In the genomic region with DNA sequence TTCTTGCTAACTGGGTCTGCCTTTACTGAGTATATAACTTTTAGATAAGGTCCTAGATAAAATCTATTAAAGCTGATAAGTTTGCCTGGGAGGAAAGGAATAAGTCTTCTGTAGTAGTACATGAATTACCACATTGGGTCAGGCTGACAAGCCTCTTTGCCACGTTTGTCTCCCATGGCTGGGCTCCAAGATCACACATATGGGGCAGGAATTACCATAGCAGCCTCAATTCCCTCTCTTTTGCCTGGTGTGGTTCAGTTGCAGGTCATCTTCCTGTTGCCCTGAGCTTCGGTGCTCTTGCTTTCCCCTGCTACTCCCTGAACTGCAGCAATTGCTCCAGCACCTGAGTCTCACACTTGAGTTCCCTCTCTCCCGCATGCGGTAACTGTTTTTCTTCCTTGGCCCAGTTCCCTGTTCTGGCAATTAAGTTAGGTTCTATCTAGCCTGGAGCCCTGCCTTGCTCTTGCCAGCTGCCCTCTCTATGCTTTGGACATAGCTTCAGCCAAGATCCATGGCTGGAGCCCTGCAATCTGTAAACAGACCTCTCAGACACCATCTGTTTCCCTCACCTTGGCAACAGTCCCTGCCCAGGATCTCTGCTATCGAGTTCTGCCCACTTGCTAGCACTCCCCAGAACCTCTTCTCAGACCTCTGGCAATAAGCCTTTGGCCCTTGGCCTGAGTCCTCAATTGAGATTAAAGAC, we compare ENCODE assay signal across 10 cellular contexts. TPM values are rescaled to one million over a fixed set of nuclear protein-coding genes. Genes with fewer than 3 reads are reported as not detected.
DNase-seq lines count a peak whose midpoint lies in the region; ATAC-seq, FAIRE-seq and TF ChIP-seq lines count a peak whose summit lies in the region.
"Had no signal": no experiment of that assay in that cellular context is flagged by ENCODE, and none has a peak within 500 bp of the region (broad histone marks: within the 10 kb centered on the region; RNA-seq: fewer than 3 reads in every experiment).

No MANE protein-coding gene starts in this region.

- no peak for FAIRE-seq in small intestine (lab: Jason Lieb, UNC)

- H3K4me1 ChIP-seq in gastroesophageal sphincter (peaks cover 0 to 17% (median 10%) of the 10 kb centered on the region in 3 donors), small intestine (ENCODE audit: control insufficient read depth in 2 of 2, insufficient read depth in 1 of 2, low read depth in 1 of 2, low read length in 1 of 2) (peaks cover 2 to 3% of the 10 kb centered on the region in 2 donors)

- peak; percentile 70 for DNase-seq in M059J (ENCODE audit: low read depth)
- DNase-seq in RPMI7951 (ENCODE audit: low read depth): peak; percentile 90
- DNase-seq in small intestine: peak; percentile 56
- no peak for DNase-seq in progenitor cell of endocrine pancreas (ENCODE audit: low spot score, unreplicated experiment)
- DNase-seq in GOT3 (lab: John Stamatoyannopoulos, UW): no peak
- DNase-seq: activated CD8-positive, alpha-beta memory T cell treated with anti-CD3 and anti-CD28 coated beads, Interleukin-2, amount 50 U/mL, for 4 hours; effector memory CD8-positive, alpha-beta T cell had no signal

- no peaks in the 10 kb centered on the region for H3K4me1 Mint-ChIP-seq in progenitor cell of endocrine pancreas (ENCODE audit: low read depth)

- no peak for TF ChIP-seq POLR2A in gastroesophageal sphincter (IDR thresholded peaks at IDR 0.05)

- no peak for TF ChIP-seq CTCF in gastroesophageal sphincter (IDR thresholded peaks at IDR 0.05)
- no peak for TF ChIP-seq CTCF in progenitor cell of endocrine pancreas (IDR thresholded peaks at IDR 0.05; ENCODE audit: unreplicated experiment)

- no peak overlapping the region for H3K27ac Mint-ChIP-seq in progenitor cell of endocrine pancreas
- H3K27ac Mint-ChIP-seq: effector memory CD8-positive, alpha-beta T cell had no signal

- H3K4me3 ChIP-seq in gastroesophageal sphincter (no peak overlapping the region), small intestine (ENCODE audit: low read depth in 1 of 2, low read length in 2 of 2) (no peak overlapping the region)

- no peaks in the 10 kb centered on the region for H3K9me3 Mint-ChIP-seq in progenitor cell of endocrine pancreas (ENCODE audit: low read depth)
- H3K9me3 Mint-ChIP-seq: effector memory CD8-positive, alpha-beta T cell had no signal

- no peaks in the 10 kb centered on the region for H3K9me3 ChIP-seq in gastroesophageal sphincter
- H3K9me3 ChIP-seq in small intestine (ENCODE audit: control insufficient read depth, low read depth): no peaks in the 10 kb centered on the region

- ATAC-seq in gastroesophageal sphincter (peak; percentile 81), GM18498 (IDR thresholded peaks at IDR 0.05; ENCODE audit: unreplicated experiment) (no peak), HG03520 (IDR thresholded peaks at IDR 0.05; ENCODE audit: unreplicated experiment) (no peak)
- ATAC-seq: effector memory CD8-positive, alpha-beta T cell had no signal

- TF ChIP-seq EP300 in gastroesophageal sphincter (IDR thresholded peaks at IDR 0.05): no peak

- no peaks in the 10 kb centered on the region for H3K36me3 ChIP-seq in gastroesophageal sphincter
- H3K36me3 ChIP-seq in small intestine (ENCODE audit: control insufficient read depth in 2 of 2, insufficient read depth in 2 of 2, low read length in 2 of 2): no peaks in the 10 kb centered on the region

- H3K27me3 ChIP-seq in gastroesophageal sphincter (no peaks in the 10 kb centered on the region), small intestine (ENCODE audit: control insufficient read depth in 2 of 2, insufficient read depth in 2 of 2, low read length in 2 of 2) (no peaks in the 10 kb centered on the region)

- 7 to 15% methylated on average over 2 to 5 of the region's 5 CpGs for WGBS in gastroesophageal sphincter (ENCODE audit: low coverage in 1 of 2), 2 donors
- WGBS in small intestine, 3 donors: 7 to 27% (median 13%) methylated on average over 5 of the region's 5 CpGs

- peaks cover 30% of the 10 kb centered on the region for H3K27me3 Mint-ChIP-seq in progenitor cell of endocrine pancreas

- H3K27ac ChIP-seq in gastroesophageal sphincter (peak overlapping the region in 3 of 4 donors; percentile 33 to 56 (median 45)), small intestine (ENCODE audit: low read depth in 1 of 2, low read length in 1 of 2) (no peak overlapping the region)

- H3K36me3 Mint-ChIP-seq in progenitor cell of endocrine pancreas (ENCODE audit: insufficient read depth): no peaks in the 10 kb centered on the region

- no peak overlapping the region for H3K4me3 Mint-ChIP-seq in progenitor cell of endocrine pancreas (ENCODE audit: low read depth)
- H3K4me3 Mint-ChIP-seq: effector memory CD8-positive, alpha-beta T cell had no signal

RNA-seq across cellular contexts. Expression of a gene that starts 5.8 kb away (rescaled TPM):
- 6.0 and 10.7 TPM in 2 replicates for total RNA-seq in M059J (2014; rRNA removed; shearing (Covaris generic))
- total RNA-seq in RPMI7951 (2014; rRNA removed; shearing (Covaris generic)): 10.4 and 14.8 TPM in 2 replicates
- total RNA-seq in gastroesophageal sphincter (10 to 100 TPM in 3 of 4 donors, 1 to 10 TPM in 1; 6.9 to 20.2 (median 14.2) TPM), progenitor cell of endocrine pancreas (0.46 and 0.80 TPM in 2 replicates)
- 1 to 10 TPM in 1 of 3 donors, under 1 TPM in 1, not detected in 1; 0.54 to 5.2 TPM for polyA plus RNA-seq in small intestine

RNA-seq across cellular contexts. Expression of a gene that starts 8.5 kb away (rescaled TPM):
- total RNA-seq in M059J (2014; rRNA removed; shearing (Covaris generic)): 10.8 and 14.6 TPM in 2 replicates
- total RNA-seq in RPMI7951 (2014; rRNA removed; shearing (Covaris generic)): 10.7 and 17.3 TPM in 2 replicates
- 10 to 100 TPM; 29.0 to 54.5 (median 36.1) TPM for total RNA-seq in gastroesophageal sphincter
- 1 to 10 TPM; 5.0 to 6.7 (median 6.5) TPM for polyA plus RNA-seq in small intestine
- total RNA-seq in progenitor cell of endocrine pancreas: 10.2 and 11.4 TPM in 2 replicates

Comparison
In these comparisons a context has a peak if more than half of its experiments do, and no peak if none do; other contexts are left out.
1. DNase-seq: peak in M059J (single experiment), RPMI7951 (single experiment) and small intestine (single experiment); none in progenitor cell of endocrine pancreas (single experiment) and GOT3 (single experiment).
2. H3K27ac ChIP-seq: peak in gastroesophageal sphincter (3 of 4); none in small intestine (0 of 2).